Comparison of ENCODE assay signal across 1 cellular context in genomic region chr1:2198571-2198970, GRCh38.
TF ChIP-seq lines count a peak whose summit lies in the region.

No MANE protein-coding gene starts in this region.

TF ChIP-seq in K562, 482 proteins besides CTCF, POLR2A, EP300 and RAD21 (continued from another document):
- no peak for TF ChIP-seq ZBTB43 (CRISPR knock-in tag; IDR thresholded peaks at IDR 0.05)
- TF ChIP-seq FOXM1 (IDR thresholded peaks at IDR 0.05; ENCODE audit: low read depth), result no peak
- TF ChIP-seq FOXM1 (CRISPR knock-in tag; IDR thresholded peaks at IDR 0.05; ENCODE audit: low read depth), result 0 out of 2 replicates have a peak, but pooled peaks have one; percentile 23
- TF ChIP-seq POLR2AphosphoS2 (IDR thresholded peaks at IDR 0.05; ENCODE audit: low read length), result no peak
- TF ChIP-seq HDAC6 (IDR thresholded peaks at IDR 0.05; ENCODE audit: low read depth, low read length), result 0 out of 2 replicates have a peak, but pooled peaks have one; percentile 29
- TF ChIP-seq POLR3A (IDR thresholded peaks at IDR 0.05; ENCODE audit: borderline replicate concordance, extremely low read depth, insufficient read depth, insufficient read length), result no peak
- TF ChIP-seq SMARCA5 (IDR thresholded peaks at IDR 0.05), result no peak
- TF ChIP-seq SAFB (IDR thresholded peaks at IDR 0.05; ENCODE audit: borderline replicate concordance, low read depth, low read length), result no peak
- TF ChIP-seq XRCC3 (IDR thresholded peaks at IDR 0.05), result no peak
- no peak for TF ChIP-seq RBM34 (IDR thresholded peaks at IDR 0.05; ENCODE audit: borderline replicate concordance, insufficient read depth, low read length)
- no peak for TF ChIP-seq ZNF445 (CRISPR knock-in tag; IDR thresholded peaks at IDR 0.05; ENCODE audit: low read depth)
- TF ChIP-seq ZFP30 (CRISPR knock-in tag; IDR thresholded peaks at IDR 0.05; ENCODE audit: borderline replicate concordance), result no peak
- no peak for TF ChIP-seq E2F3 (CRISPR knock-in tag; IDR thresholded peaks at IDR 0.05)
- no peak for TF ChIP-seq KAT7 (CRISPR knock-in tag; IDR thresholded peaks at IDR 0.05; ENCODE audit: borderline replicate concordance)
- no peak for TF ChIP-seq LARP7 (IDR thresholded peaks at IDR 0.05)
- no peak for TF ChIP-seq NELFE (IDR thresholded peaks at IDR 0.05; ENCODE audit: insufficient read depth, insufficient read length)
- TF ChIP-seq, protein P1, sequence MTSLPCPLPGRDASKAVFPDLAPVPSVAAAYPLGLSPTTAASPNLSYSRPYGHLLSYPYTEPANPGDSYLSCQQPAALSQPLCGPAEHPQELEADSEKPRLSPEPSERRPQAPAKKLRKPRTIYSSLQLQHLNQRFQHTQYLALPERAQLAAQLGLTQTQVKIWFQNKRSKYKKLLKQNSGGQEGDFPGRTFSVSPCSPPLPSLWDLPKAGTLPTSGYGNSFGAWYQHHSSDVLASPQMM (CRISPR knock-in tag; IDR thresholded peaks at IDR 0.05), result no peak
- TF ChIP-seq RFX5 (IDR thresholded peaks at IDR 0.05; ENCODE audit: low read depth, low read length), result no peak
- TF ChIP-seq SIN3B (IDR thresholded peaks at IDR 0.05; ENCODE audit: low read depth), result no peak
- no peak for TF ChIP-seq EP400 (IDR thresholded peaks at IDR 0.05)
- 0 out of 2 replicates have a peak, but pooled peaks have one; percentile 26 for TF ChIP-seq NFRKB (IDR thresholded peaks at IDR 0.05; ENCODE audit: low read depth)
- TF ChIP-seq PCBP2 (IDR thresholded peaks at IDR 0.05; ENCODE audit: low read depth, low read length, poor library complexity, severe bottlenecking), result no peak
- no peak for TF ChIP-seq KHSRP (IDR thresholded peaks at IDR 0.05)
- TF ChIP-seq, protein P2, sequence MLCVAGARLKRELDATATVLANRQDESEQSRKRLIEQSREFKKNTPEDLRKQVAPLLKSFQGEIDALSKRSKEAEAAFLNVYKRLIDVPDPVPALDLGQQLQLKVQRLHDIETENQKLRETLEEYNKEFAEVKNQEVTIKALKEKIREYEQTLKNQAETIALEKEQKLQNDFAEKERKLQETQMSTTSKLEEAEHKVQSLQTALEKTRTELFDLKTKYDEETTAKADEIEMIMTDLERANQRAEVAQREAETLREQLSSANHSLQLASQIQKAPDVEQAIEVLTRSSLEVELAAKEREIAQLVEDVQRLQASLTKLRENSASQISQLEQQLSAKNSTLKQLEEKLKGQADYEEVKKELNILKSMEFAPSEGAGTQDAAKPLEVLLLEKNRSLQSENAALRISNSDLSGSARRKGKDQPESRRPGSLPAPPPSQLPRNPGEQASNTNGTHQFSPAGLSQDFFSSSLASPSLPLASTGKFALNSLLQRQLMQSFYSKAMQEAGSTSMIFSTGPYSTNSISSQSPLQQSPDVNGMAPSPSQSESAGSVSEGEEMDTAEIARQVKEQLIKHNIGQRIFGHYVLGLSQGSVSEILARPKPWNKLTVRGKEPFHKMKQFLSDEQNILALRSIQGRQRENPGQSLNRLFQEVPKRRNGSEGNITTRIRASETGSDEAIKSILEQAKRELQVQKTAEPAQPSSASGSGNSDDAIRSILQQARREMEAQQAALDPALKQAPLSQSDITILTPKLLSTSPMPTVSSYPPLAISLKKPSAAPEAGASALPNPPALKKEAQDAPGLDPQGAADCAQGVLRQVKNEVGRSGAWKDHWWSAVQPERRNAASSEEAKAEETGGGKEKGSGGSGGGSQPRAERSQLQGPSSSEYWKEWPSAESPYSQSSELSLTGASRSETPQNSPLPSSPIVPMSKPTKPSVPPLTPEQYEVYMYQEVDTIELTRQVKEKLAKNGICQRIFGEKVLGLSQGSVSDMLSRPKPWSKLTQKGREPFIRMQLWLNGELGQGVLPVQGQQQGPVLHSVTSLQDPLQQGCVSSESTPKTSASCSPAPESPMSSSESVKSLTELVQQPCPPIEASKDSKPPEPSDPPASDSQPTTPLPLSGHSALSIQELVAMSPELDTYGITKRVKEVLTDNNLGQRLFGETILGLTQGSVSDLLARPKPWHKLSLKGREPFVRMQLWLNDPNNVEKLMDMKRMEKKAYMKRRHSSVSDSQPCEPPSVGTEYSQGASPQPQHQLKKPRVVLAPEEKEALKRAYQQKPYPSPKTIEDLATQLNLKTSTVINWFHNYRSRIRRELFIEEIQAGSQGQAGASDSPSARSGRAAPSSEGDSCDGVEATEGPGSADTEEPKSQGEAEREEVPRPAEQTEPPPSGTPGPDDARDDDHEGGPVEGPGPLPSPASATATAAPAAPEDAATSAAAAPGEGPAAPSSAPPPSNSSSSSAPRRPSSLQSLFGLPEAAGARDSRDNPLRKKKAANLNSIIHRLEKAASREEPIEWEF (CRISPR knock-in tag; IDR thresholded peaks at IDR 0.05), result no peak
- TF ChIP-seq THRA (IDR thresholded peaks at IDR 0.05), result no peak
- no peak for TF ChIP-seq CBX1 (IDR thresholded peaks at IDR 0.05; ENCODE audit: low read depth)
- TF ChIP-seq MTA1 (IDR thresholded peaks at IDR 0.05; ENCODE audit: borderline replicate concordance), result no peak
- TF ChIP-seq NONO (IDR thresholded peaks at IDR 0.05; ENCODE audit: low read depth in 2 of 2, low read length in 1 of 2), result no peak
- TF ChIP-seq, protein P3, sequence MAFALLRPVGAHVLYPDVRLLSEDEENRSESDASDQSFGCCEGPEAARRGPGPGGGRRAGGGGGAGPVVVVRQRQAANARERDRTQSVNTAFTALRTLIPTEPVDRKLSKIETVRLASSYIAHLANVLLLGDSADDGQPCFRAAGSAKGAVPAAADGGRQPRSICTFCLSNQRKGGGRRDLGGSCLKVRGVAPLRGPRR (CRISPR knock-in tag; IDR thresholded peaks at IDR 0.05), result no peak
- no peak for TF ChIP-seq ARID2 (IDR thresholded peaks at IDR 0.05)
- TF ChIP-seq PCBP1 (IDR thresholded peaks at IDR 0.05; ENCODE audit: low read depth, low read length, poor library complexity, severe bottlenecking), result no peak
- no peak; the same call in 1 of the 2 replicates for TF ChIP-seq ZNF584 (CRISPR knock-in tag; IDR thresholded peaks at IDR 0.05; ENCODE audit: low read depth)
- TF ChIP-seq RBM22 (IDR thresholded peaks at IDR 0.05; ENCODE audit: low read depth, low read length, poor library complexity, severe bottlenecking), result no peak
- TF ChIP-seq SRSF3 (IDR thresholded peaks at IDR 0.05; ENCODE audit: insufficient read depth, low read length), result no peak; the same call in 1 of the 2 replicates
- no peak for TF ChIP-seq SNIP1 (IDR thresholded peaks at IDR 0.05; ENCODE audit: low read depth)
- TF ChIP-seq FIP1L1 (IDR thresholded peaks at IDR 0.05; ENCODE audit: low read depth, low read length, poor library complexity, severe bottlenecking), result no peak
- TF ChIP-seq, protein P4, sequence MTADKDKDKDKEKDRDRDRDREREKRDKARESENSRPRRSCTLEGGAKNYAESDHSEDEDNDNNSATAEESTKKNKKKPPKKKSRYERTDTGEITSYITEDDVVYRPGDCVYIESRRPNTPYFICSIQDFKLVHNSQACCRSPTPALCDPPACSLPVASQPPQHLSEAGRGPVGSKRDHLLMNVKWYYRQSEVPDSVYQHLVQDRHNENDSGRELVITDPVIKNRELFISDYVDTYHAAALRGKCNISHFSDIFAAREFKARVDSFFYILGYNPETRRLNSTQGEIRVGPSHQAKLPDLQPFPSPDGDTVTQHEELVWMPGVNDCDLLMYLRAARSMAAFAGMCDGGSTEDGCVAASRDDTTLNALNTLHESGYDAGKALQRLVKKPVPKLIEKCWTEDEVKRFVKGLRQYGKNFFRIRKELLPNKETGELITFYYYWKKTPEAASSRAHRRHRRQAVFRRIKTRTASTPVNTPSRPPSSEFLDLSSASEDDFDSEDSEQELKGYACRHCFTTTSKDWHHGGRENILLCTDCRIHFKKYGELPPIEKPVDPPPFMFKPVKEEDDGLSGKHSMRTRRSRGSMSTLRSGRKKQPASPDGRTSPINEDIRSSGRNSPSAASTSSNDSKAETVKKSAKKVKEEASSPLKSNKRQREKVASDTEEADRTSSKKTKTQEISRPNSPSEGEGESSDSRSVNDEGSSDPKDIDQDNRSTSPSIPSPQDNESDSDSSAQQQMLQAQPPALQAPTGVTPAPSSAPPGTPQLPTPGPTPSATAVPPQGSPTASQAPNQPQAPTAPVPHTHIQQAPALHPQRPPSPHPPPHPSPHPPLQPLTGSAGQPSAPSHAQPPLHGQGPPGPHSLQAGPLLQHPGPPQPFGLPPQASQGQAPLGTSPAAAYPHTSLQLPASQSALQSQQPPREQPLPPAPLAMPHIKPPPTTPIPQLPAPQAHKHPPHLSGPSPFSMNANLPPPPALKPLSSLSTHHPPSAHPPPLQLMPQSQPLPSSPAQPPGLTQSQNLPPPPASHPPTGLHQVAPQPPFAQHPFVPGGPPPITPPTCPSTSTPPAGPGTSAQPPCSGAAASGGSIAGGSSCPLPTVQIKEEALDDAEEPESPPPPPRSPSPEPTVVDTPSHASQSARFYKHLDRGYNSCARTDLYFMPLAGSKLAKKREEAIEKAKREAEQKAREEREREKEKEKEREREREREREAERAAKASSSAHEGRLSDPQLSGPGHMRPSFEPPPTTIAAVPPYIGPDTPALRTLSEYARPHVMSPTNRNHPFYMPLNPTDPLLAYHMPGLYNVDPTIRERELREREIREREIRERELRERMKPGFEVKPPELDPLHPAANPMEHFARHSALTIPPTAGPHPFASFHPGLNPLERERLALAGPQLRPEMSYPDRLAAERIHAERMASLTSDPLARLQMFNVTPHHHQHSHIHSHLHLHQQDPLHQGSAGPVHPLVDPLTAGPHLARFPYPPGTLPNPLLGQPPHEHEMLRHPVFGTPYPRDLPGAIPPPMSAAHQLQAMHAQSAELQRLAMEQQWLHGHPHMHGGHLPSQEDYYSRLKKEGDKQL (CRISPR knock-in tag; IDR thresholded peaks at IDR 0.05; ENCODE audit: borderline replicate concordance), result peak; percentile 87; the same call in 1 of the 2 replicates
- no peak for TF ChIP-seq CBFA2T2 (conservative IDR thresholded peaks at IDR 0.05)
TF ChIP-seq in K562: peak in this region for 5.
